17 cellular contexts compared by ENCODE assay signal in the genomic region with DNA sequence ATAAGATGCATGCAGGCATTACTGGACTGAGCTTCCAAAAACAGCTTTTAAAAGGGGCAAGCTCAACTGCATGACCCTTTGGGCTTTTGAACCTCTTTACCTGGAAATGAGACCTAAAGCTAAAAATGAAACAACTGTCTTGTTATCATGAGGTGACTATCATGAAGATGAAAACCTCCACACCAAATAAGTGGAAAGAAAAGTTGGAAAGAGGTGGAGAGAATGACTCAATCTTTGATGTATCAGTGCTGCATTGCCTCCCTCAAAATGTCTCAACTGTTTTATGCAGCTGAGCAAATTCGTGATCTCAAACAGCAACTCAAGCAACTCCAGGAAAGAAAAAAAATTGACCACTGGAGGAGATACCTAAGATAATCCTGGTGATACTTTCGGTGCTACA.
A peak's percentile ranks its signal among the peaks of the same experiment; 100 is the strongest.
DNase-seq lines count a peak whose midpoint lies in the region; ATAC-seq lines count a peak whose summit lies in the region.
"Had no signal": no experiment of that assay in that cellular context is flagged by ENCODE, and none has a peak within 500 bp of the region (broad histone marks: within the 10 kb centered on the region; RNA-seq: fewer than 3 reads in every experiment).

No MANE protein-coding gene starts in this region.

- peaks cover 13% of the 10 kb centered on the region for H3K4me1 Mint-ChIP-seq in activated CD4-positive, alpha-beta T cell treated with anti-CD3 and anti-CD28 coated beads for 36 hours
- H3K4me1 Mint-ChIP-seq in activated naive CD8-positive, alpha-beta T cell treated with anti-CD3 and anti-CD28 coated beads, Interleukin-2, amount 50 U/mL, for 24 hours: peaks cover 18% of the 10 kb centered on the region
- peaks cover 4% of the 10 kb centered on the region for H3K4me1 Mint-ChIP-seq in activated naive CD8-positive, alpha-beta T cell treated with anti-CD3 and anti-CD28 coated beads for 36 hours
- H3K4me1 Mint-ChIP-seq: B cell; CD4-positive, CD25-positive, alpha-beta regulatory T cell had no signal

- ATAC-seq in activated CD4-positive, alpha-beta T cell treated with anti-CD3 and anti-CD28 coated beads for 36 hours: peak; percentile 26
- ATAC-seq in activated naive CD8-positive, alpha-beta T cell treated with anti-CD3 and anti-CD28 coated beads, Interleukin-2, amount 50 U/mL, for 24 hours: peak; percentile 59
- ATAC-seq in HG03521 (IDR thresholded peaks at IDR 0.05; ENCODE audit: unreplicated experiment): no peak
- ATAC-seq: CD8-positive, alpha-beta T cell; HCT116 had no signal

- no peaks in the 10 kb centered on the region for H3K9me3 ChIP-seq in neuron (ENCODE audit: low read length)
- H3K9me3 ChIP-seq: BLaER1, Caco-2 had no signal

- H3K27ac Mint-ChIP-seq in activated CD4-positive, alpha-beta T cell treated with anti-CD3 and anti-CD28 coated beads for 36 hours: no peak overlapping the region
- no peak overlapping the region for H3K27ac Mint-ChIP-seq in activated naive CD8-positive, alpha-beta T cell treated with anti-CD3 and anti-CD28 coated beads, Interleukin-2, amount 50 U/mL, for 24 hours
- H3K27ac Mint-ChIP-seq in activated naive CD8-positive, alpha-beta T cell treated with anti-CD3 and anti-CD28 coated beads for 36 hours: no peak overlapping the region
- H3K27ac Mint-ChIP-seq: B cell; CD4-positive, CD25-positive, alpha-beta regulatory T cell; CD8-positive, alpha-beta T cell; H9 had no signal

- no peaks in the 10 kb centered on the region for H3K36me3 ChIP-seq in neuron (ENCODE audit: insufficient read depth, low read length)
- H3K36me3 ChIP-seq: BLaER1 had no signal

- H3K27me3 Mint-ChIP-seq in activated CD4-positive, alpha-beta T cell treated with anti-CD3 and anti-CD28 coated beads for 36 hours: no peaks in the 10 kb centered on the region
- no peaks in the 10 kb centered on the region for H3K27me3 Mint-ChIP-seq in activated naive CD8-positive, alpha-beta T cell treated with anti-CD3 and anti-CD28 coated beads, Interleukin-2, amount 50 U/mL, for 24 hours
- H3K27me3 Mint-ChIP-seq in activated naive CD8-positive, alpha-beta T cell treated with anti-CD3 and anti-CD28 coated beads for 36 hours: peaks cover 4% of the 10 kb centered on the region
- H3K27me3 Mint-ChIP-seq: B cell; CD4-positive, CD25-positive, alpha-beta regulatory T cell had no signal

- POLR2A ChIA-PET in activated CD4-positive, alpha-beta T cell treated with anti-CD3 and anti-CD28 coated beads for 36 hours (lab: Charles Lee): no interaction called here

- no peak overlapping the region for H3K4me3 ChIP-seq in neuron (ENCODE audit: low read length)
- H3K4me3 ChIP-seq: BLaER1 had no signal

- CTCF ChIA-PET in activated CD4-positive, alpha-beta T cell treated with anti-CD3 and anti-CD28 coated beads for 36 hours (lab: Charles Lee): no interaction called here

- H3K4me3 Mint-ChIP-seq in activated CD4-positive, alpha-beta T cell treated with anti-CD3 and anti-CD28 coated beads for 36 hours: no peak overlapping the region
- H3K4me3 Mint-ChIP-seq in activated naive CD8-positive, alpha-beta T cell treated with anti-CD3 and anti-CD28 coated beads, Interleukin-2, amount 50 U/mL, for 24 hours: no peak overlapping the region
- no peak overlapping the region for H3K4me3 Mint-ChIP-seq in activated naive CD8-positive, alpha-beta T cell treated with anti-CD3 and anti-CD28 coated beads for 36 hours
- H3K4me3 Mint-ChIP-seq: B cell; CD4-positive, CD25-positive, alpha-beta regulatory T cell; CD8-positive, alpha-beta T cell; H9 had no signal

- no peaks in the 10 kb centered on the region for H3K9me3 Mint-ChIP-seq in activated CD4-positive, alpha-beta T cell treated with anti-CD3 and anti-CD28 coated beads for 36 hours (ENCODE audit: low read depth)
- no peaks in the 10 kb centered on the region for H3K9me3 Mint-ChIP-seq in activated naive CD8-positive, alpha-beta T cell treated with anti-CD3 and anti-CD28 coated beads, Interleukin-2, amount 50 U/mL, for 24 hours
- H3K9me3 Mint-ChIP-seq in activated naive CD8-positive, alpha-beta T cell treated with anti-CD3 and anti-CD28 coated beads for 36 hours: no peaks in the 10 kb centered on the region
- H3K9me3 Mint-ChIP-seq: CD4-positive, CD25-positive, alpha-beta regulatory T cell; CD8-positive, alpha-beta T cell; H9 had no signal

- intact Hi-C loops in activated CD4-positive, alpha-beta T cell treated with anti-CD3 and anti-CD28 coated beads for 36 hours (cut with DNase I, micrococcal nuclease): no loop called here

- no peak for DNase-seq in activated CD4-positive, alpha-beta T cell treated with anti-CD3 and anti-CD28 coated beads for 36 hours
- no peak for DNase-seq in activated CD4-positive, alpha-beta T cell treated with anti-CD3 and anti-CD28 coated beads, Interleukin-2, amount 50 U/mL, for 4 hours
- no peak for DNase-seq in activated naive CD8-positive, alpha-beta T cell treated with anti-CD3 and anti-CD28 coated beads, Interleukin-2, amount 50 U/mL, for 24 hours
- DNase-seq in activated naive CD8-positive, alpha-beta T cell treated with anti-CD3 and anti-CD28 coated beads for 36 hours: no peak
- DNase-seq in NCI-H2081 (lab: John Stamatoyannopoulos, UW) (no peak), NCI-H128 (lab: John Stamatoyannopoulos, UW; ENCODE audit: unreplicated experiment) (no peak)
- DNase-seq: Caco-2; CD4-positive, CD25-positive, alpha-beta regulatory T cell; CD8-positive, alpha-beta T cell; DMS153; DND-41; H9 had no signal

- H3K27me3 ChIP-seq in neuron (ENCODE audit: insufficient read depth, low read length): no peaks in the 10 kb centered on the region
- H3K27me3 ChIP-seq: BLaER1 had no signal

- peak overlapping the region; percentile 57 for H2AFZ ChIP-seq in neuron (ENCODE audit: low read depth, low read length)

- H3K4me1 ChIP-seq in neuron (ENCODE audit: insufficient read depth, low read length): peaks cover 38% of the 10 kb centered on the region
- H3K4me1 ChIP-seq: BLaER1, Caco-2 had no signal

- no peaks in the 10 kb centered on the region for H3K36me3 Mint-ChIP-seq in activated CD4-positive, alpha-beta T cell treated with anti-CD3 and anti-CD28 coated beads for 36 hours (ENCODE audit: low read depth)
- H3K36me3 Mint-ChIP-seq in activated naive CD8-positive, alpha-beta T cell treated with anti-CD3 and anti-CD28 coated beads, Interleukin-2, amount 50 U/mL, for 24 hours (ENCODE audit: low read depth): no peaks in the 10 kb centered on the region
- no peaks in the 10 kb centered on the region for H3K36me3 Mint-ChIP-seq in activated naive CD8-positive, alpha-beta T cell treated with anti-CD3 and anti-CD28 coated beads for 36 hours
- H3K36me3 Mint-ChIP-seq: CD4-positive, CD25-positive, alpha-beta regulatory T cell; CD8-positive, alpha-beta T cell had no signal
